8 cellular contexts compared by ENCODE assay signal in the genomic region with DNA sequence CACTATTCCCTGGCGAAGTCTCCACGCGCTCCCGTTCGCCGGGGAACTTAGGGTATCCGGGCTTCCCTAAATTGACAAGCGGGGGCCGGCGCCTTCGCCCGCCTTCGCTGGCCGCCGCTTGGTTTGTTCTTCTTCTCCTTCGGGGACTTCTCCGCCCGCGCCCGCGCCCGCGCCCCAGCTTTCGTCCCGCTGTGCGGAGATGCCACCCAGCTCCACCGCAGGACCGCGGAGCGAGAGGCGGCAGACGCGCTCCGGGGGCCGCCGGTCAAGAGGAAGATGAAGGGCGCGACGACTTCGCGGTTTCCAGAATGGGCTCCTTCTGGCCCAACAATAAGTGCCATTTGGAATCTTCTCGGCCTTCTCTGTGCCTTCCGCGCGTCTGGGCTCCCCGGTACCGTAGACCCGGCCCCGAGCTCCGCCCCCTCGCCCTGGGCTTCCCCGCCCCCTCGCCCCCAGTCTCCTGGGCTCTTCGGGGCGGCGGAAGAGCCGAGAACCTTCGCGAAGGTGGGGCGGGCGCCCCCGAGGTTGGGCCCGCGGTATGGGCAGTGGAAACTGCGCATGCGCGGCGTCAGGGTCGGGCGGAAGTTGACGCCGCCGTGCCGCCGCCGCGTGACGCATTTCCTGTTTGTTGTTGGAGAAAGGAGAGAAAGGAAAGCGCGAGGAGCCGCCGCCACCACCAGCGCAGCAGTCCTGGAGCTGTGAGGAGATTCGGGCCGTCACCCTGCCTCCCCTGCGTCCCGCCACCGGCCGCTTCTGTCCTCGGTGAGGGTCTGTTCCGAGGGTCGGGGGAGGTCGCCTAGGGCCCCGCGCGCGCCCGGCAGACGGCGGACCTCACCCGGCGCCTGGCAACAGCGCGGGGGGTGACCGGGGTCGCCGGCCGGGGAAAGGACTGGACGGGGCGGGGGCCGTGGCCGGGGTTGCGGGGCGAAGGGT. TPM values are rescaled to one million over a fixed set of nuclear protein-coding genes. Genes with fewer than 3 reads are reported as not detected.
DNase-seq lines count a peak whose midpoint lies in the region; ATAC-seq and TF ChIP-seq lines count a peak whose summit lies in the region.

DNAJB6 (plus strand) TSS at position 622 of the 933 bp plus-strand sequence. CDS start 21,569 bp downstream, outside the sequence.

- no peaks in the 10 kb centered on the region for H3K9me3 Mint-ChIP-seq in activated naive CD8-positive, alpha-beta T cell (ENCODE audit: low read depth)

- H3K27me3 Mint-ChIP-seq in activated naive CD8-positive, alpha-beta T cell = no peaks in the 10 kb centered on the region

- peaks cover 34% of the 10 kb centered on the region for H3K4me1 Mint-ChIP-seq in activated naive CD8-positive, alpha-beta T cell (ENCODE audit: low read depth)

- peak within 1 kb of the TSS; percentile 97 for H3K27ac Mint-ChIP-seq in activated naive CD8-positive, alpha-beta T cell

- peak within 1 kb of the TSS; percentile 99 for H3K27ac ChIP-seq in temporal lobe (ENCODE audit: low read depth, low read length)

- peak; percentile 98 for DNase-seq in GM10266 (ENCODE audit: extremely low spot score)
- peak; percentile 96 for DNase-seq in NCI-H1092 treated with DMSO at 0.1 percent for 48 hours (lab: John Stamatoyannopoulos, UW)
- peak; percentile 37 for DNase-seq in SKM-1 treated with dmso at 0.1 percent for 144 hours (lab: John Stamatoyannopoulos, UW; ENCODE audit: unreplicated experiment)
- peak; percentile 94 for DNase-seq in glomerular visceral epithelial cell (ENCODE audit: extremely low spot score)
- peak; percentile 88 for DNase-seq in omental fat pad (ENCODE audit: low spot score)

- ATAC-seq in HG02610 (IDR thresholded peaks at IDR 0.05; ENCODE audit: unreplicated experiment) (peak; percentile 75), omental fat pad (ENCODE audit: low FRiP score) (peak; percentile 91)

- H3K36me3 Mint-ChIP-seq in activated naive CD8-positive, alpha-beta T cell = peaks cover 9% of the 10 kb centered on the region

- H3K4me3 Mint-ChIP-seq in activated naive CD8-positive, alpha-beta T cell = peak within 1 kb of the TSS; percentile 98

- TF ChIP-seq CTCF in GM10266 (IDR thresholded peaks at IDR 0.05; ENCODE audit: control insufficient read depth, insufficient read depth, low read depth, missing control alignments) (no peak), omental fat pad (IDR thresholded peaks at IDR 0.05) (no peak)

RNA-seq across cellular contexts. Expression of gene DNAJB6, which starts in this region (rescaled TPM):
- 100 to 1,000 TPM in 2 of 4 donors, 10 to 100 TPM in 2; 82.5 to 149 (median 94.7) TPM for total RNA-seq in omental fat pad
- 157 TPM for total RNA-seq in temporal lobe

Comparison
In these comparisons a context has a peak if more than half of its experiments do, and no peak if none do; other contexts are left out.
1. Peak in every context shown above with its lines: DNase-seq, ATAC-seq and H3K27ac ChIP-seq.
2. DNase-seq: peak in every context shown above with its lines; median percentile 98 in GM10266; 96 in NCI-H1092 treated with DMSO at 0.1 percent for 48 hours; 94 in glomerular visceral epithelial cell; 88 in omental fat pad; 37 in SKM-1 treated with dmso at 0.1 percent for 144 hours.